23 cellular contexts compared by ENCODE assay signal in the genomic region with DNA sequence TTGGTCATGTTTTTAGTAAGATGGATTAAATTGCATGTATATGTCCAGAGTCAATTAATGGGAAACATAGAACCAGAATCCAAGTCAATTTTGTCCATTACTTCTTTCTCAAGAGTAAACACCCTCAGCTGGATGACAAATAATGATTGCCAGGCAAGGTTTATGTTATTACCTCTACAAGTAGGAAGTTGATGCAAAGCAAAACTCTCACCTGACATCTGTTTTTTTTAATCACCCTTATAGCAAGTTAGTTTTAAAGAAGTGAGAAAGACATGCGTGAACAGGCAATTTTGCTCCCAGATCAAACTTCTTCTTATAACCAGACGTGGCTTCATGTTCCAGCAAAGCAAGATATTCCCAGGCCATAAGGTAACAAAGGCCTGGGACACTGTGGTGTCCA.
"Had no signal": no experiment of that assay in that cellular context is flagged by ENCODE, and none has a peak within 500 bp of the region (broad histone marks: within the 10 kb centered on the region; RNA-seq: fewer than 3 reads in every experiment).

No MANE protein-coding gene starts in this region.

- FAIRE-seq: endometrium, frontal cortex had no signal

- H3K27me3 Mint-ChIP-seq: activated B cell treated with CpG ODN at 0.5 μM for 24 hours; activated CD8-positive, alpha-beta T cell treated with anti-CD3 and anti-CD28 coated beads for 36 hours; activated naive CD4-positive, alpha-beta T cell treated with anti-CD3 and anti-CD28 coated beads, Interleukin-2, amount 50 U/mL, for 24 hours; central memory CD8-positive, alpha-beta T cell; dendritic cell treated with granulocyte-macrophage colony-stimulating factor and Interleukin-4, amounts not matched to agents 40 ng/mL and 50 ng/mL, for 4 days; progenitor cell of endocrine pancreas; stimulated activated naive CD8-positive, alpha-beta T cell treated with anti-CD3 and anti-CD28 coated beads, Interleukin-15, amount 100 ng/mL, for 72 hours; type B pancreatic cell had no signal

- ATAC-seq: activated CD8-positive, alpha-beta T cell treated with anti-CD3 and anti-CD28 coated beads for 36 hours; stimulated activated naive CD8-positive, alpha-beta T cell treated with anti-CD3 and anti-CD28 coated beads, Interleukin-15, amount 100 ng/mL, for 72 hours had no signal

- H3K27me3 ChIP-seq: esophagus squamous epithelium, hepatocyte, ovary, right lobe of liver, vagina had no signal

- H3K27ac ChIP-seq: epithelial cell of prostate, esophagus squamous epithelium, left ventricle myocardium inferior, ovary, right lobe of liver, vagina had no signal

- H3K36me3 Mint-ChIP-seq: activated naive CD4-positive, alpha-beta T cell treated with anti-CD3 and anti-CD28 coated beads, Interleukin-2, amount 50 U/mL, for 24 hours; type B pancreatic cell had no signal

- H3K4me3 Mint-ChIP-seq: activated B cell treated with CpG ODN at 0.5 μM for 24 hours; activated CD8-positive, alpha-beta T cell treated with anti-CD3 and anti-CD28 coated beads for 36 hours; activated naive CD4-positive, alpha-beta T cell treated with anti-CD3 and anti-CD28 coated beads, Interleukin-2, amount 50 U/mL, for 24 hours; central memory CD8-positive, alpha-beta T cell; dendritic cell treated with granulocyte-macrophage colony-stimulating factor and Interleukin-4, amounts not matched to agents 40 ng/mL and 50 ng/mL, for 4 days; stimulated activated naive CD8-positive, alpha-beta T cell treated with anti-CD3 and anti-CD28 coated beads, Interleukin-15, amount 100 ng/mL, for 72 hours; type B pancreatic cell had no signal

- H3K36me3 ChIP-seq: esophagus squamous epithelium, left ventricle myocardium inferior, ovary, right lobe of liver, vagina had no signal

- H3K4me3 ChIP-seq: esophagus squamous epithelium, hepatocyte, left ventricle myocardium inferior, lung, ovary, right lobe of liver, vagina had no signal

- H3K4me1 ChIP-seq: esophagus squamous epithelium, left ventricle myocardium inferior, vagina had no signal

- H3K9me3 Mint-ChIP-seq: activated B cell treated with CpG ODN at 0.5 μM for 24 hours; activated CD8-positive, alpha-beta T cell treated with anti-CD3 and anti-CD28 coated beads for 36 hours; activated naive CD4-positive, alpha-beta T cell treated with anti-CD3 and anti-CD28 coated beads, Interleukin-2, amount 50 U/mL, for 24 hours; activated T-helper 2 cell treated with anti-CD3 and anti-CD28 coated beads, Interferon-gamma antibody, Interleukin-2, Interleukin-4, amounts not matched to agents 10 μg/mL and 5 μg/mL and 100 μg/mL, durations not matched to agents 14 hours and 24 hours and 36 hours; central memory CD8-positive, alpha-beta T cell; dendritic cell treated with granulocyte-macrophage colony-stimulating factor and Interleukin-4, amounts not matched to agents 40 ng/mL and 50 ng/mL, for 4 days; stimulated activated naive CD8-positive, alpha-beta T cell treated with anti-CD3 and anti-CD28 coated beads, Interleukin-15, amount 100 ng/mL, for 72 hours; type B pancreatic cell had no signal

- H3K4me1 Mint-ChIP-seq: activated naive CD4-positive, alpha-beta T cell treated with anti-CD3 and anti-CD28 coated beads, Interleukin-2, amount 50 U/mL, for 24 hours; central memory CD8-positive, alpha-beta T cell; stimulated activated naive CD8-positive, alpha-beta T cell treated with anti-CD3 and anti-CD28 coated beads, Interleukin-15, amount 100 ng/mL, for 72 hours had no signal

- DNase-seq: activated B cell treated with CpG ODN at 0.5 μM for 24 hours; activated CD4-positive, alpha-beta T cell treated with anti-CD3 and anti-CD28 coated beads, Interleukin-2, amount 50 U/mL, for 1 hour; activated CD8-positive, alpha-beta T cell treated with anti-CD3 and anti-CD28 coated beads for 36 hours; activated T-cell treated with anti-CD3 and anti-CD28 coated beads, Interleukin-2, amount 50 U/mL, for 48 hours; esophagus squamous epithelium; left ventricle myocardium inferior; ovary; right lobe of liver; stimulated activated CD4-positive, alpha-beta T cell treated with anti-CD3 and anti-CD28 coated beads, Interleukin-4, amount 100 ng/mL, for 1 hour; stimulated activated naive CD8-positive, alpha-beta T cell treated with anti-CD3 and anti-CD28 coated beads, Interleukin-15, amount 100 ng/mL, for 72 hours; substantia nigra had no signal

- H3K9me3 ChIP-seq: esophagus squamous epithelium, left ventricle myocardium inferior, ovary, right lobe of liver, vagina had no signal

- H3K27ac Mint-ChIP-seq: activated B cell treated with CpG ODN at 0.5 μM for 24 hours; activated CD8-positive, alpha-beta T cell treated with anti-CD3 and anti-CD28 coated beads for 36 hours; activated naive CD4-positive, alpha-beta T cell treated with anti-CD3 and anti-CD28 coated beads, Interleukin-2, amount 50 U/mL, for 24 hours; activated T-helper 2 cell treated with anti-CD3 and anti-CD28 coated beads, Interferon-gamma antibody, Interleukin-2, Interleukin-4, amounts not matched to agents 10 μg/mL and 5 μg/mL and 100 μg/mL, durations not matched to agents 14 hours and 24 hours and 36 hours; dendritic cell treated with granulocyte-macrophage colony-stimulating factor and Interleukin-4, amounts not matched to agents 40 ng/mL and 50 ng/mL, for 4 days; progenitor cell of endocrine pancreas; stimulated activated naive CD8-positive, alpha-beta T cell treated with anti-CD3 and anti-CD28 coated beads, Interleukin-15, amount 100 ng/mL, for 72 hours; type B pancreatic cell had no signal
